In the genomic region with DNA sequence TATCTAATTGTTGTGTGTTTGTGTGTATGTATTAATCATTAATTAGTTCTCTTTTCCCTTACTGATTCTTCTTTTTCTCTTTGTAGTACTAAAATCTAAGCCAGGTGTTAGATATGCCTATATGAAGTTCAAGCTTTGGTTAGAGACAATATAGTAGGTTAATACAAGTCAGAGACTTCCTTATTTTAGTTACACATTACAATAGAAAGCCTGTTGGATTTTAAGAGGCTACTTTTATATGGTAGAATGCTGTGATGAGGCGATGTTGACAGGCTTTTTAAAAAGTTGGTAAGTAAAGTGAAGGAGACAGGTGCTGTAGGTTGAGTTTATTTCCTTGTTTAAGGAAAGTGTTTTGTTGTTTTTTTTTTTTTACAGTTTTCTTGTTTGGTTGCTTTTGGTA, we compare ENCODE assay signal across 21 cellular contexts. TPM values are rescaled to one million over a fixed set of nuclear protein-coding genes. Genes with fewer than 3 reads are reported as not detected.
"Had no signal": no experiment of that assay in that cellular context is flagged by ENCODE, and none has a peak within 500 bp of the region (broad histone marks: within the 10 kb centered on the region; RNA-seq: fewer than 3 reads in every experiment).

No MANE protein-coding gene starts in this region.

- H3K36me3 ChIP-seq: esophagus muscularis mucosa, gastroesophageal sphincter, lower lobe of right lung, right atrium auricular region, sigmoid colon, suprapubic skin, thyroid gland, upper lobe of left lung, uterus had no signal

- H3K27me3 ChIP-seq: esophagus muscularis mucosa, gastroesophageal sphincter, right atrium auricular region, sigmoid colon, suprapubic skin, thyroid gland, upper lobe of left lung, uterus had no signal

- H3K27me3 Mint-ChIP-seq: memory B cell; natural killer cell treated with Interleukin-12 subunit alpha and Interleukin-12 subunit beta and Interleukin-15 and Interleukin-18, amount 100 ng/mL, for 72 hours had no signal

- H3K9me3 ChIP-seq: esophagus muscularis mucosa, gastroesophageal sphincter, left ventricle myocardium inferior, lower lobe of right lung, right atrium auricular region, sigmoid colon, suprapubic skin, thyroid gland, upper lobe of left lung, uterus had no signal

- H3K4me1 Mint-ChIP-seq: immature natural killer cell, memory B cell had no signal

- H3K9me3 Mint-ChIP-seq: memory B cell, mesothelial cell of epicardium had no signal

- H3K4me3 ChIP-seq: dorsolateral prefrontal cortex, esophagus muscularis mucosa, gastroesophageal sphincter, left ventricle myocardium inferior, lower lobe of right lung, right atrium auricular region, sigmoid colon, skin epidermis, suprapubic skin, thyroid gland, upper lobe of left lung, uterus had no signal

- H3K27ac ChIP-seq: dorsolateral prefrontal cortex, epithelial cell of prostate, esophagus muscularis mucosa, gastroesophageal sphincter, left ventricle myocardium inferior, lower lobe of right lung, right atrium auricular region, sigmoid colon, skin epidermis, suprapubic skin, thyroid gland, upper lobe of left lung, uterus had no signal

- H3K4me3 Mint-ChIP-seq: immature natural killer cell; memory B cell; mesothelial cell of epicardium; natural killer cell treated with Interleukin-12 subunit alpha and Interleukin-12 subunit beta and Interleukin-15 and Interleukin-18, amount 100 ng/mL, for 72 hours had no signal

- H3K4me1 ChIP-seq: lower lobe of right lung, suprapubic skin, uterus had no signal

- H3K27ac Mint-ChIP-seq: immature natural killer cell; memory B cell; mesothelial cell of epicardium; natural killer cell treated with Interleukin-12 subunit alpha and Interleukin-12 subunit beta and Interleukin-15 and Interleukin-18, amount 100 ng/mL, for 72 hours had no signal

- H3K36me3 Mint-ChIP-seq: memory B cell; natural killer cell treated with Interleukin-12 subunit alpha and Interleukin-12 subunit beta and Interleukin-15 and Interleukin-18, amount 100 ng/mL, for 72 hours had no signal

- DNase-seq: cortex of kidney; dorsolateral prefrontal cortex; effector CD8-positive, alpha-beta T cell; glutamatergic neuron; immature natural killer cell; left ventricle myocardium inferior; lower lobe of right lung; sigmoid colon; stimulated activated naive CD4-positive, alpha-beta T cell treated with Interleukin-2 at 50 U/mL for 16 hours; thyroid gland; upper lobe of left lung; uterus had no signal

RNA-seq across cellular contexts. Expression of a gene that starts 45.9 kb away (rescaled TPM):
- polyA plus RNA-seq: immature natural killer cell had no signal
